In the genomic region with DNA sequence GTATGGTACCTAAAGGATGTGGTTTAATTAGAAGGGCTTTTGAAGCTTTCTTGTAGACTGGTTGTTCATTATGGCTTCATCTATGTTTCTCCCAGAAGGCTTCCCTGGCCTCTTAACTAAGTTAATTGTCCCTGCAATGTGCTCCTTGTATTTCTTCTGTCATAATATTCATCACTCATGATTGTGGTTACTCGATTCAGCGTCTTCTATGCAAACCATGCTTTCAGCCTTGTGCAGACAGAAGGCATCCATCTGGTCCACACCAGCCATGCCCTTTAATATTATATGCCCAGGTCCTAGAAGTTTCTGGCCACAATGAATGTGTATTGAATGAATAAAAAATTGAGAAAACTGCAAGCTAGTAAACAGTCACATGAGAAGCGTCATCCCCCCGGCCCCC, we compare ENCODE assay signal across 27 cellular contexts.
"Had no signal": no experiment of that assay in that cellular context is flagged by ENCODE, and none has a peak within 500 bp of the region (broad histone marks: within the 10 kb centered on the region; RNA-seq: fewer than 3 reads in every experiment).

No MANE protein-coding gene starts in this region.

- H3K4me1 ChIP-seq: adrenal gland, heart right ventricle, neural progenitor cell, parathyroid adenoma, right atrium auricular region, suprapubic skin had no signal

- H2AFZ ChIP-seq: neural progenitor cell, parathyroid adenoma had no signal

- H3K27ac Mint-ChIP-seq: activated naive CD8-positive, alpha-beta T cell; memory B cell; natural killer cell; neural progenitor cell; T-helper 2 cell treated with Interferon-gamma antibody and Interleukin-4, amounts not matched to agents 5 μg/mL and 100 μg/mL, for 36 hours had no signal

- H3K4me2 ChIP-seq: neural progenitor cell had no signal

- H3K4me3 ChIP-seq: adrenal gland, coronary artery, dorsolateral prefrontal cortex, heart right ventricle, neural progenitor cell, right atrium auricular region, suprapubic skin, tibial artery, upper lobe of right lung had no signal

- H3K36me3 ChIP-seq: adrenal gland, brain microvascular endothelial cell, heart right ventricle, neural progenitor cell, right atrium auricular region, suprapubic skin, tibial artery, upper lobe of right lung had no signal

- H3K36me3 Mint-ChIP-seq: natural killer cell, neural progenitor cell had no signal

- H3K4me3 Mint-ChIP-seq: activated naive CD8-positive, alpha-beta T cell; memory B cell; natural killer cell; neural progenitor cell; T-helper 2 cell treated with Interferon-gamma antibody and Interleukin-4, amounts not matched to agents 5 μg/mL and 100 μg/mL, for 36 hours had no signal

- H3K9me3 Mint-ChIP-seq: memory B cell; natural killer cell; T-helper 2 cell treated with Interferon-gamma antibody and Interleukin-4, amounts not matched to agents 5 μg/mL and 100 μg/mL, for 36 hours had no signal

- H3K27me3 ChIP-seq: adrenal gland, brain microvascular endothelial cell, dorsolateral prefrontal cortex, heart right ventricle, neural progenitor cell, right atrium auricular region, suprapubic skin, tibial artery, upper lobe of right lung had no signal

- DNase-seq: activated CD4-positive, alpha-beta T cell treated with anti-CD3 and anti-CD28 coated beads for 4 hours; activated CD4-positive, alpha-beta T cell treated with anti-CD3 and anti-CD28 coated beads, Interleukin-2, amount 50 U/mL, for 48 hours; activated CD4-positive, CD25-positive, alpha-beta regulatory T cell; activated CD8-positive, alpha-beta memory T cell treated with anti-CD3 and anti-CD28 coated beads for 24 hours; activated effector memory CD4-positive, alpha-beta T cell treated with Interleukin-2 at 50 U/mL for 16 hours; activated naive CD4-positive, alpha-beta T cell treated with Interleukin-2 at 50 U/mL for 16 hours; adrenal gland; aorta; brain microvascular endothelial cell; dorsolateral prefrontal cortex; effector memory CD4-positive, alpha-beta T cell; erythroblast; foreskin melanocyte; heart right ventricle; natural killer cell; occipital lobe; stimulated activated naive CD4-positive, alpha-beta T cell; tibial artery; upper lobe of right lung had no signal

- H3K9ac ChIP-seq: neural progenitor cell, parathyroid adenoma had no signal

- H3K9me3 ChIP-seq: adrenal gland, right atrium auricular region, suprapubic skin, tibial artery, upper lobe of right lung had no signal

- H3K27ac ChIP-seq: adrenal gland, brain microvascular endothelial cell, coronary artery, dorsolateral prefrontal cortex, heart right ventricle, neural progenitor cell, parathyroid adenoma, right atrium auricular region, suprapubic skin, tibial artery, upper lobe of right lung had no signal

- H3K79me2 ChIP-seq: parathyroid adenoma had no signal

- H3K27me3 Mint-ChIP-seq: activated naive CD8-positive, alpha-beta T cell; memory B cell had no signal

- ATAC-seq: heart right ventricle, natural killer cell, upper lobe of right lung had no signal
